Comparison of ENCODE assay signal across 8 cellular contexts in genomic region chr2:168635065-168635577, GRCh38.
DNase-seq lines count a peak whose midpoint lies in the region; ATAC-seq and TF ChIP-seq lines count a peak whose summit lies in the region.

No MANE protein-coding gene starts in this region.

- TF ChIP-seq POLR2A in body of pancreas (IDR thresholded peaks at IDR 0.05), result no peak

- POLR2A ChIA-PET in naive thymus-derived CD8-positive, alpha-beta T cell (lab: Charles Lee), result no interaction called here

- H3K4me3 ChIP-seq in HFF-Myc (replicated peaks; ENCODE audit: low read depth, low read length), result no peak overlapping the region
- no peak overlapping the region for H3K4me3 ChIP-seq in body of pancreas
- H3K4me3 ChIP-seq in left lung, result no peak overlapping the region
- no peak overlapping the region for H3K4me3 ChIP-seq in tibial artery

- H3K4me1 ChIP-seq in body of pancreas, result no peaks in the 10 kb centered on the region
- peaks cover 3 to 37% of the 10 kb centered on the region in 2 donors for H3K4me1 ChIP-seq in left lung
- peaks cover 0 to 66% (median 28%) of the 10 kb centered on the region in 4 donors for H3K4me1 ChIP-seq in tibial artery

- H3K27ac ChIP-seq in body of pancreas (no peak overlapping the region), left lung (no peak overlapping the region), tibial artery (peak overlapping the region; percentile 61 to 76)

- TF ChIP-seq CTCF in HFF-Myc (IDR thresholded peaks at IDR 0.05; ENCODE audit: low read depth, low read length, missing control alignments), result no peak
- no peak for TF ChIP-seq CTCF in body of pancreas (IDR thresholded peaks at IDR 0.05)
- no peak for TF ChIP-seq CTCF in left lung (IDR thresholded peaks at IDR 0.05)
- no peak for TF ChIP-seq CTCF in tibial artery (IDR thresholded peaks at IDR 0.05)

- H3K36me3 ChIP-seq in body of pancreas (replicated peaks in 1 of 2; ENCODE audit: insufficient read depth in 1 of 2, low read depth in 2 of 2), result no peaks in the 10 kb centered on the region
- H3K36me3 ChIP-seq in left lung, result no peaks in the 10 kb centered on the region
- no peaks in the 10 kb centered on the region for H3K36me3 ChIP-seq in tibial artery

- WGBS in body of pancreas, 2 donors, result 77 to 81% methylated on average over 3 of the region's 3 CpGs

- H3K4me1 Mint-ChIP-seq in naive thymus-derived CD8-positive, alpha-beta T cell, result peaks cover 12 to 43% (median 30%) of the 10 kb centered on the region in 4 donors
- H3K4me1 Mint-ChIP-seq in stimulated activated naive CD8-positive, alpha-beta T cell treated with anti-CD3 and anti-CD28 coated beads, Interleukin-15, amount 100 ng/mL, for 72 hours, result peaks cover 13% of the 10 kb centered on the region

- H3K27me3 Mint-ChIP-seq in naive thymus-derived CD8-positive, alpha-beta T cell, result no peaks in the 10 kb centered on the region
- H3K27me3 Mint-ChIP-seq in stimulated activated naive CD8-positive, alpha-beta T cell treated with anti-CD3 and anti-CD28 coated beads, Interleukin-15, amount 100 ng/mL, for 72 hours, result no peaks in the 10 kb centered on the region

- intact Hi-C loops in body of pancreas (cut with DNase I), result no loop called here
- intact Hi-C loops in left lung (cut with DNase I), result no loop called here
- intact Hi-C loops in tibial artery (cut with DNase I; ENCODE audit: low total_unique reads), result no loop called here

- peak; percentile 45 for DNase-seq in HFF-Myc (ENCODE audit: extremely low read depth, low read depth)
- peak; percentile 13 to 66 (median 30) for DNase-seq in body of pancreas
- DNase-seq in left lung, result peak in 1 of 2 donors; percentile 50
- peak; percentile 66 to 71 for DNase-seq in tibial artery
- DNase-seq in naive thymus-derived CD8-positive, alpha-beta T cell, result no peak
- no peak for DNase-seq in stimulated activated naive CD8-positive, alpha-beta T cell treated with anti-CD3 and anti-CD28 coated beads, Interleukin-15, amount 100 ng/mL, for 72 hours

- no peaks in the 10 kb centered on the region for H3K9me3 Mint-ChIP-seq in naive thymus-derived CD8-positive, alpha-beta T cell
- H3K9me3 Mint-ChIP-seq in stimulated activated naive CD8-positive, alpha-beta T cell treated with anti-CD3 and anti-CD28 coated beads, Interleukin-15, amount 100 ng/mL, for 72 hours, result no peaks in the 10 kb centered on the region

- peaks cover 0 to 11% (median 5%) of the 10 kb centered on the region in 3 donors for H3K36me3 Mint-ChIP-seq in naive thymus-derived CD8-positive, alpha-beta T cell

- no peak overlapping the region for H3K4me3 Mint-ChIP-seq in naive thymus-derived CD8-positive, alpha-beta T cell
- no peak overlapping the region for H3K4me3 Mint-ChIP-seq in stimulated activated naive CD8-positive, alpha-beta T cell treated with anti-CD3 and anti-CD28 coated beads, Interleukin-15, amount 100 ng/mL, for 72 hours

- H3K27ac Mint-ChIP-seq in naive thymus-derived CD8-positive, alpha-beta T cell, result peak overlapping the region in 5 of 10 donors; percentile 28 to 78 (median 60)
- H3K27ac Mint-ChIP-seq in stimulated activated naive CD8-positive, alpha-beta T cell treated with anti-CD3 and anti-CD28 coated beads, Interleukin-15, amount 100 ng/mL, for 72 hours, result no peak overlapping the region

- H3K9me3 ChIP-seq in body of pancreas, result no peaks in the 10 kb centered on the region
- H3K9me3 ChIP-seq in left lung, result no peaks in the 10 kb centered on the region
- no peaks in the 10 kb centered on the region for H3K9me3 ChIP-seq in tibial artery

- H3K27me3 ChIP-seq in body of pancreas (no peaks in the 10 kb centered on the region), left lung (no peaks in the 10 kb centered on the region), tibial artery (no peaks in the 10 kb centered on the region)

- peak; percentile 43 for ATAC-seq in body of pancreas
- ATAC-seq in left lung, result peak; percentile 80
- ATAC-seq in GM19397 (IDR thresholded peaks at IDR 0.05; ENCODE audit: unreplicated experiment), result no peak
- ATAC-seq in HG03565 (IDR thresholded peaks at IDR 0.05; ENCODE audit: unreplicated experiment), result no peak
- no peak for ATAC-seq in naive thymus-derived CD8-positive, alpha-beta T cell
- ATAC-seq in stimulated activated naive CD8-positive, alpha-beta T cell treated with anti-CD3 and anti-CD28 coated beads, Interleukin-15, amount 100 ng/mL, for 72 hours, result no peak

Comparison
In these comparisons a context has a peak if more than half of its experiments do, and no peak if none do; other contexts are left out.
1. DNase-seq: peak in HFF-Myc (single experiment), body of pancreas (4 of 4) and tibial artery (2 of 2); none in naive thymus-derived CD8-positive, alpha-beta T cell (0 of 10) and stimulated activated naive CD8-positive, alpha-beta T cell treated with anti-CD3 and anti-CD28 coated beads, Interleukin-15, amount 100 ng/mL, for 72 hours (0 of 2).
2. ATAC-seq: peak in body of pancreas (single experiment) and left lung (single experiment); none in GM19397 (single experiment), HG03565 (single experiment), naive thymus-derived CD8-positive, alpha-beta T cell (0 of 2) and stimulated activated naive CD8-positive, alpha-beta T cell treated with anti-CD3 and anti-CD28 coated beads, Interleukin-15, amount 100 ng/mL, for 72 hours (single experiment).
3. H3K27ac ChIP-seq: peak in tibial artery (2 of 2); none in body of pancreas (0 of 4) and left lung (0 of 2).